1 cellular context compared by ENCODE assay signal in genomic region chr7:569071-569855, GRCh38.
TF ChIP-seq lines count a peak whose summit lies in the region.

No MANE protein-coding gene starts in this region.

TF ChIP-seq in HepG2, 621 proteins besides CTCF, POLR2A, EP300 and RAD21 (continued from another document):
- no peak for TF ChIP-seq ZNF609 (CRISPR knock-in tag; IDR thresholded peaks at IDR 0.05; ENCODE audit: borderline replicate concordance)
TF ChIP-seq in HepG2: peak in this region for 0.
